In the genomic region with DNA sequence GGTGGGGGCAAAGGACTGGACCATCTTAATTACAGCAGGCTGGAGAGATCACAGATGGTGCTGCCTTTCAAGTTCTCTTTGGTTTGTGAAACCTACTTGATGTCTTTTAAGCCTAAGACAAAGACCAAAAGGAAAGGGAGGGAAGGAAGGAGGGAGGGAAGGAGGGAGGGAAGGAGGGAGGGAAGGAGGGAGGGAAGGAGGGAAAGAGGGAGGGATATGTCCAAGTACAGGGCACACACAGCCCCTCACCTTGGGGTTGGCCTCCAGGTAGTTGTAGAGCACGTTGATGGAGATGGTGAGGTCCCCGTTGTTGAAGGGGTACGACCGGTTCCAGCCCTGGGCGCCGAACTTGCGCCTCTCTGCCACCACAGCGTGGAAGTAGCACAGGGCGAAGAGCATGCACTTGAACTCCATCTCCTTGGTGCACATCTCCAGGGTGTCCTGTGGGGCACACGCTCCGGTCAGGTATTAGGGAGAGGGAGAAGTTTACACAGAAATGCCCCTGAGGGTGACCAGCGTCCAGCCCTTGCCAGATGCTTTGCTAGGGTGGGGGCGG, we compare ENCODE assay signal across 2 cellular contexts.
TF ChIP-seq lines count a peak whose summit lies in the region.

No MANE protein-coding gene starts in this region.

TF ChIP-seq in GM23338, 12 proteins besides CTCF, POLR2A, EP300 and RAD21 (continued from another document and continues in another):
- TF ChIP-seq, protein P1, sequence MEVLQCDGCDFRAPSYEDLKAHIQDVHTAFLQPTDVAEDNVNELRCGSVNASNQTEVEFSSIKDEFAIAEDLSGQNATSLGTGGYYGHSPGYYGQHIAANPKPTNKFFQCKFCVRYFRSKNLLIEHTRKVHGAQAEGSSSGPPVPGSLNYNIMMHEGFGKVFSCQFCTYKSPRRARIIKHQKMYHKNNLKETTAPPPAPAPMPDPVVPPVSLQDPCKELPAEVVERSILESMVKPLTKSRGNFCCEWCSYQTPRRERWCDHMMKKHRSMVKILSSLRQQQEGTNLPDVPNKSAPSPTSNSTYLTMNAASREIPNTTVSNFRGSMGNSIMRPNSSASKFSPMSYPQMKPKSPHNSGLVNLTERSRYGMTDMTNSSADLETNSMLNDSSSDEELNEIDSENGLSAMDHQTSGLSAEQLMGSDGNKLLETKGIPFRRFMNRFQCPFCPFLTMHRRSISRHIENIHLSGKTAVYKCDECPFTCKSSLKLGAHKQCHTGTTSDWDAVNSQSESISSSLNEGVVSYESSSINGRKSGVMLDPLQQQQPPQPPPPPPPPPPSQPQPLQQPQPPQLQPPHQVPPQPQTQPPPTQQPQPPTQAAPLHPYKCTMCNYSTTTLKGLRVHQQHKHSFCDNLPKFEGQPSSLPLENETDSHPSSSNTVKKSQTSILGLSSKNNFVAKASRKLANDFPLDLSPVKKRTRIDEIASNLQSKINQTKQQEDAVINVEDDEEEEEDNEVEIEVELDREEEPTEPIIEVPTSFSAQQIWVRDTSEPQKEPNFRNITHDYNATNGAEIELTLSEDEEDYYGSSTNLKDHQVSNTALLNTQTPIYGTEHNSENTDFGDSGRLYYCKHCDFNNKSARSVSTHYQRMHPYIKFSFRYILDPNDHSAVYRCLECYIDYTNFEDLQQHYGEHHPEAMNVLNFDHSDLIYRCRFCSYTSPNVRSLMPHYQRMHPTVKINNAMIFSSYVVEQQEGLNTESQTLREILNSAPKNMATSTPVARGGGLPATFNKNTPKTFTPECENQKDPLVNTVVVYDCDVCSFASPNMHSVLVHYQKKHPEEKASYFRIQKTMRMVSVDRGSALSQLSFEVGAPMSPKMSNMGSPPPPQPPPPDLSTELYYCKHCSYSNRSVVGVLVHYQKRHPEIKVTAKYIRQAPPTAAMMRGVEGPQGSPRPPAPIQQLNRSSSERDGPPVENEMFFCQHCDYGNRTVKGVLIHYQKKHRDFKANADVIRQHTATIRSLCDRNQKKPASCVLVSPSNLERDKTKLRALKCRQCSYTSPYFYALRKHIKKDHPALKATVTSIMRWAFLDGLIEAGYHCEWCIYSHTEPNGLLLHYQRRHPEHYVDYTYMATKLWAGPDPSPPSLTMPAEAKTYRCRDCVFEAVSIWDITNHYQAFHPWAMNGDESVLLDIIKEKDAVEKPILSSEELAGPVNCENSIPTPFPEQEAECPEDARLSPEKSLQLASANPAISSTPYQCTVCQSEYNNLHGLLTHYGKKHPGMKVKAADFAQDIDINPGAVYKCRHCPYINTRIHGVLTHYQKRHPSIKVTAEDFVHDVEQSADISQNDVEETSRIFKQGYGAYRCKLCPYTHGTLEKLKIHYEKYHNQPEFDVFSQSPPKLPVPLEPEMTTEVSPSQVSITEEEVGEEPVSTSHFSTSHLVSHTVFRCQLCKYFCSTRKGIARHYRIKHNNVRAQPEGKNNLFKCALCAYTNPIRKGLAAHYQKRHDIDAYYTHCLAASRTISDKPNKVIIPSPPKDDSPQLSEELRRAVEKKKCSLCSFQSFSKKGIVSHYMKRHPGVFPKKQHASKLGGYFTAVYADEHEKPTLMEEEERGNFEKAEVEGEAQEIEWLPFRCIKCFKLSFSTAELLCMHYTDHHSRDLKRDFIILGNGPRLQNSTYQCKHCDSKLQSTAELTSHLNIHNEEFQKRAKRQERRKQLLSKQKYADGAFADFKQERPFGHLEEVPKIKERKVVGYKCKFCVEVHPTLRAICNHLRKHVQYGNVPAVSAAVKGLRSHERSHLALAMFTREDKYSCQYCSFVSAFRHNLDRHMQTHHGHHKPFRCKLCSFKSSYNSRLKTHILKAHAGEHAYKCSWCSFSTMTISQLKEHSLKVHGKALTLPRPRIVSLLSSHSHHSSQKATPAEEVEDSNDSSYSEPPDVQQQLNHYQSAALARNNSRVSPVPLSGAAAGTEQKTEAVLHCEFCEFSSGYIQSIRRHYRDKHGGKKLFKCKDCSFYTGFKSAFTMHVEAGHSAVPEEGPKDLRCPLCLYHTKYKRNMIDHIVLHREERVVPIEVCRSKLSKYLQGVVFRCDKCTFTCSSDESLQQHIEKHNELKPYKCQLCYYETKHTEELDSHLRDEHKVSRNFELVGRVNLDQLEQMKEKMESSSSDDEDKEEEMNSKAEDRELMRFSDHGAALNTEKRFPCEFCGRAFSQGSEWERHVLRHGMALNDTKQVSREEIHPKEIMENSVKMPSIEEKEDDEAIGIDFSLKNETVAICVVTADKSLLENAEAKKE (CRISPR knock-in tag; IDR thresholded peaks at IDR 0.05): no peak
- TF ChIP-seq ZNF114 (CRISPR knock-in tag; IDR thresholded peaks at IDR 0.05) (no peak), JUNB (IDR thresholded peaks at IDR 0.05; ENCODE audit: unreplicated experiment) (no peak), ZNF331 (CRISPR knock-in tag; IDR thresholded peaks at IDR 0.05; ENCODE audit: low read depth) (no peak), EZH2 (IDR thresholded peaks at IDR 0.05; ENCODE audit: low read depth, unreplicated experiment) (no peak), POLR2AphosphoS5 (IDR thresholded peaks at IDR 0.05; ENCODE audit: low read depth) (no peak), STAT1 (IDR thresholded peaks at IDR 0.05; ENCODE audit: unreplicated experiment) (no peak), REST (IDR thresholded peaks at IDR 0.05; ENCODE audit: unreplicated experiment) (no peak)
- TF ChIP-seq, protein P2, sequence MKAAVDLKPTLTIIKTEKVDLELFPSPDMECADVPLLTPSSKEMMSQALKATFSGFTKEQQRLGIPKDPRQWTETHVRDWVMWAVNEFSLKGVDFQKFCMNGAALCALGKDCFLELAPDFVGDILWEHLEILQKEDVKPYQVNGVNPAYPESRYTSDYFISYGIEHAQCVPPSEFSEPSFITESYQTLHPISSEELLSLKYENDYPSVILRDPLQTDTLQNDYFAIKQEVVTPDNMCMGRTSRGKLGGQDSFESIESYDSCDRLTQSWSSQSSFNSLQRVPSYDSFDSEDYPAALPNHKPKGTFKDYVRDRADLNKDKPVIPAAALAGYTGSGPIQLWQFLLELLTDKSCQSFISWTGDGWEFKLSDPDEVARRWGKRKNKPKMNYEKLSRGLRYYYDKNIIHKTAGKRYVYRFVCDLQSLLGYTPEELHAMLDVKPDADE (IDR thresholded peaks at IDR 0.05): no peak

TF ChIP-seq in HEK293, 187 proteins besides CTCF, POLR2A, EP300 and RAD21 (continued from another document):
- no peak for TF ChIP-seq PRDM4 (tag by site-specific recombination; IDR thresholded peaks at IDR 0.05)
